ENCODE assay signal across 8 cellular contexts in the genomic region with DNA sequence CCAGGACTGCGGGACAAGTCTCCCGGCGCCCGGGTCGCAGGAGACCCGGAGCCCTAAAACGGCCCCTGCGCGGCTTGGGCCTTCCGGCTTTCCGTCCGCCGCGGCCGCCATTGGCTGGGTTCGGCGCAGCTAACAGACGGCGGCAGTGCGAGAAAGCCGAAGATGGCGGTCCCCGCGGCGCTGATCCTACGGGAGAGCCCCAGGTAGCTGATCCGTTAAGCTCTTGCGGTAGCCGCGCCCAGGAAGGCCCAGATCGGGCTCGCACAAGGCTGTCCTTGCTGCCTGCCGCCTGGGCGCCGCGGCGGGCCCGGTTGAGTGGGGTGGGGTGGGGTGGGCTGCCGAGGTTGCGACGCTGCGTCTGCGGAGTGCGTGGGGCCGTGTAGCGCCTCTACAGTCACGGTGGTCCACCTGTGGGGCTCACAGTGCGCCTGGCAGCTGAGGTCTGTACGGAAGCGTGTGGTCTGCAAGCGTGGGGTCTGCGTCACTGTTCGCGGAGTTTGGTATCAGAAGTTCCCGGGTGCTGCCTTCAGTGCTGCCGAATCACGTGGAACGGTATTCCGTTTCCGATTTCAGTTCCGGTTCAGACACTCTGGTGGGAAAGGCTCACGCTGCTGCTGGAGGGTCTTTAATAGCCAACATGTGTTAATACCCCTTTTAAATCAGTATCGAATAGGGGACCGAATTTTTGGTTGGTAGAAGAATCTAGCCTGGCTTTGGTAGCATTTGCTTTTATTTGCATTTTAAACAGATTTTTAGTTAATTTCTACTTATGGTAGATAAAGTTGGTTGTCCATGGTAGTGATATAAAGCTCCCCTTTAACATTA. TPM values are rescaled to one million over a fixed set of nuclear protein-coding genes. Genes with fewer than 3 reads are reported as not detected.
DNase-seq lines count a peak whose midpoint lies in the region; ATAC-seq and TF ChIP-seq lines count a peak whose summit lies in the region.

A gene (plus strand): TSS at position 135 of the 825 bp plus-strand sequence.

- no peak for TF ChIP-seq POLR2A in lower leg skin (IDR thresholded peaks at IDR 0.05)

- CTCF ChIA-PET in activated CD4-positive, alpha-beta memory T cell treated with anti-CD3 and anti-CD28 coated beads for 36 hours (lab: Charles Lee), result interaction anchor here (0.9 to 2.3 kb wide), 4 partner anchors 9 to 242 kb away, joined by 3 to 6 read pairs (median 4); no protein-coding TSS in a partner anchor

- H3K9me3 Mint-ChIP-seq in activated CD4-positive, alpha-beta memory T cell treated with anti-CD3 and anti-CD28 coated beads for 36 hours, result no peaks in the 10 kb centered on the region

- peak within 1 kb of the TSS; percentile 93 for H3K27ac Mint-ChIP-seq in activated CD4-positive, alpha-beta memory T cell treated with anti-CD3 and anti-CD28 coated beads for 36 hours

- POLR2A ChIA-PET in activated CD4-positive, alpha-beta memory T cell treated with anti-CD3 and anti-CD28 coated beads for 36 hours (lab: Charles Lee), result interaction anchor here (0.9 kb wide), 1 partner anchor 13 kb away, joined by 4 read pairs; no protein-coding TSS in a partner anchor

- ATAC-seq in GM19328 (IDR thresholded peaks at IDR 0.05; ENCODE audit: unreplicated experiment) (peak; percentile 84), HG03469 (IDR thresholded peaks at IDR 0.05; ENCODE audit: unreplicated experiment) (peak; percentile 71)

- peaks cover 23% of the 10 kb centered on the region for H3K36me3 Mint-ChIP-seq in activated CD4-positive, alpha-beta memory T cell treated with anti-CD3 and anti-CD28 coated beads for 36 hours

- WGBS in lower leg skin, 2 donors, result 0 to 1% methylated on average over 48 to 52 of the region's 64 CpGs

- no peak for TF ChIP-seq CTCF in C4-2B (conservative IDR thresholded peaks at IDR 0.05)
- no peak for TF ChIP-seq CTCF in lower leg skin (IDR thresholded peaks at IDR 0.05)

- peak within 1 kb of the TSS; percentile 88 for H3K4me3 Mint-ChIP-seq in activated CD4-positive, alpha-beta memory T cell treated with anti-CD3 and anti-CD28 coated beads for 36 hours

- H3K4me3 ChIP-seq in duodenal mucosa (ENCODE audit: low read depth in 1 of 2, low read length in 2 of 2), result peak within 1 kb of the TSS; percentile 83 to 99
- peak within 1 kb of the TSS; percentile 58 for H3K4me3 ChIP-seq in lower leg skin (ENCODE audit: low read depth, poor library complexity, severe bottlenecking)

- H3K4me1 Mint-ChIP-seq in activated CD4-positive, alpha-beta memory T cell treated with anti-CD3 and anti-CD28 coated beads for 36 hours (ENCODE audit: low read depth), result peaks cover 37% of the 10 kb centered on the region

- H3K9ac ChIP-seq in duodenal mucosa (ENCODE audit: low read depth in 1 of 2, low read length in 2 of 2), result peak within 1 kb of the TSS; percentile 70 to 91

- H3K27ac ChIP-seq in C4-2B, result peak within 1 kb of the TSS; percentile 97
- peak within 1 kb of the TSS; percentile 63 for H3K27ac ChIP-seq in duodenal mucosa (ENCODE audit: low read depth, low read length)

- peaks cover 0 to 7% of the 10 kb centered on the region in 2 donors for H3K36me3 ChIP-seq in duodenal mucosa (ENCODE audit: control insufficient read depth in 1 of 2, insufficient read depth in 2 of 2, low read length in 2 of 2)

- H3K27me3 ChIP-seq in duodenal mucosa (ENCODE audit: control insufficient read depth in 1 of 2, insufficient read depth in 2 of 2, low read length in 2 of 2), result no peaks in the 10 kb centered on the region

- DNase-seq in NCI-H82 (lab: John Stamatoyannopoulos, UW), result peak; percentile 82
- DNase-seq in activated CD4-positive, alpha-beta memory T cell treated with anti-CD3 and anti-CD28 coated beads for 36 hours, result peak; percentile 81
- peak; percentile 66 to 94 for DNase-seq in lower leg skin (ENCODE audit: low spot score in 2 of 2)
- DNase-seq in stimulated activated CD4-positive, alpha-beta T cell treated with anti-CD3 and anti-CD28 coated beads, Interleukin-4, amount 100 ng/mL, for 4 hours, result peak; percentile 70 to 81

- H3K4me1 ChIP-seq in duodenal mucosa (ENCODE audit: control insufficient read depth in 1 of 2, insufficient read depth in 2 of 2, low read length in 2 of 2), result peaks cover 6 to 9% of the 10 kb centered on the region in 2 donors

- H3K9me3 ChIP-seq in duodenal mucosa (ENCODE audit: control insufficient read depth in 1 of 2, low read length in 2 of 2), result no peaks in the 10 kb centered on the region

- H3K27me3 Mint-ChIP-seq in activated CD4-positive, alpha-beta memory T cell treated with anti-CD3 and anti-CD28 coated beads for 36 hours, result no peaks in the 10 kb centered on the region

- intact Hi-C loops in activated CD4-positive, alpha-beta memory T cell treated with anti-CD3 and anti-CD28 coated beads for 36 hours (cut with micrococcal nuclease), result loop anchor here (1.0 to 5.0 kb wide), 3 partner anchors 9 to 543 kb away; a partner anchor contains a TSS
- intact Hi-C loops in lower leg skin (cut with DNase I; ENCODE audit: low total_unique reads), result no loop called here

RNA-seq across cellular contexts. Expression of the gene that starts here (rescaled TPM):
- total RNA-seq in activated CD4-positive, alpha-beta memory T cell treated with anti-CD3 and anti-CD28 coated beads for 36 hours, result 10 to 100 TPM; 22.1 to 24.3 TPM
- 10 to 100 TPM; 10.8 to 22.1 (median 15.1) TPM for total RNA-seq in lower leg skin

Comparison
In these comparisons a context has a peak if more than half of its experiments do, and no peak if none do; other contexts are left out.
1. Peak in every context shown above with its lines: DNase-seq, ATAC-seq, H3K4me3 ChIP-seq and H3K27ac ChIP-seq.